In genomic region chr10:113087082-113088029, GRCh38 we compare ENCODE assay signal across 9 cellular contexts.
DNase-seq lines count a peak whose midpoint lies in the region; ATAC-seq and TF ChIP-seq lines count a peak whose summit lies in the region.
"Had no signal": no experiment of that assay in that cellular context is flagged by ENCODE, and none has a peak within 500 bp of the region (broad histone marks: within the 10 kb centered on the region; RNA-seq: fewer than 3 reads in every experiment).

No MANE protein-coding gene starts in this region.

- H3K9me3 ChIP-seq in body of pancreas (no peaks in the 10 kb centered on the region), uterus (no peaks in the 10 kb centered on the region)
- no peaks in the 10 kb centered on the region for H3K9me3 ChIP-seq in effector memory CD4-positive, alpha-beta T cell (ENCODE audit: control insufficient read depth, low read length)

- H3K27ac ChIP-seq in body of pancreas (peak overlapping the region in 3 of 4 donors; percentile 34 to 68 (median 65)), uterus (peak overlapping the region; percentile 64 to 72)
- H3K27ac ChIP-seq in effector memory CD4-positive, alpha-beta T cell (ENCODE audit: insufficient read depth, low read length, poor library complexity, severe bottlenecking): no peak overlapping the region
- H3K27ac ChIP-seq: 22Rv1 had no signal

- no peaks in the 10 kb centered on the region for H3K36me3 ChIP-seq in body of pancreas (replicated peaks in 1 of 2; ENCODE audit: insufficient read depth in 1 of 2, low read depth in 2 of 2)
- H3K36me3 ChIP-seq in uterus: no peaks in the 10 kb centered on the region
- H3K36me3 ChIP-seq in effector memory CD4-positive, alpha-beta T cell (ENCODE audit: control insufficient read depth, insufficient read depth, low read length): no peaks in the 10 kb centered on the region

- TF ChIP-seq POLR2A in body of pancreas (IDR thresholded peaks at IDR 0.05) (no peak), uterus (IDR thresholded peaks at IDR 0.05) (no peak)

- H3K4me3 ChIP-seq in body of pancreas (no peak overlapping the region), uterus (no peak overlapping the region)
- H3K4me3 ChIP-seq in effector memory CD4-positive, alpha-beta T cell (ENCODE audit: insufficient read depth, low read depth, low read length, poor library complexity, severe bottlenecking): no peak overlapping the region

- DNase-seq in DMS153 (lab: John Stamatoyannopoulos, UW) (peak; percentile 26), DMS153 treated with DMSO at 0.1 percent for 48 hours (lab: John Stamatoyannopoulos, UW; ENCODE audit: unreplicated experiment) (no peak), body of pancreas (peak; percentile 29 to 79 (median 56)), kidney glomerular epithelial cell (lab: John Stamatoyannopoulos, UW) (peak; percentile 98), uterus (peak; percentile 71 to 86), NCI-H1417 treated with DMSO at 0.1 percent for 48 hours (lab: John Stamatoyannopoulos, UW) (no peak)
- no peak for DNase-seq in effector memory CD4-positive, alpha-beta T cell
- no peak for DNase-seq in stimulated activated CD4-positive, alpha-beta T cell treated with anti-CD3 and anti-CD28 coated beads, Interleukin-2, amount 100 ng/mL, for 48 hours

- no peaks in the 10 kb centered on the region for H3K27me3 ChIP-seq in body of pancreas
- H3K27me3 ChIP-seq in uterus: no peaks in the 10 kb centered on the region
- no peaks in the 10 kb centered on the region for H3K27me3 ChIP-seq in effector memory CD4-positive, alpha-beta T cell (replicated peaks; ENCODE audit: control insufficient read depth, insufficient read depth, low read length, poor library complexity, severe bottlenecking)

- 57 to 75% methylated on average over 9 to 11 of the region's 11 CpGs for WGBS in body of pancreas, 2 donors

- peak; percentile 72 for ATAC-seq in body of pancreas

- TF ChIP-seq CTCF in body of pancreas (IDR thresholded peaks at IDR 0.05): no peak
- TF ChIP-seq CTCF in uterus (IDR thresholded peaks at IDR 0.05): no peak

- intact Hi-C loops in body of pancreas (cut with DNase I): no loop called here
- intact Hi-C loops in uterus (cut with DNase I; ENCODE audit: low total_unique reads): no loop called here

- H3K4me1 ChIP-seq in body of pancreas: peaks cover 31% of the 10 kb centered on the region
- H3K4me1 ChIP-seq in uterus: no peaks in the 10 kb centered on the region
- no peaks in the 10 kb centered on the region for H3K4me1 ChIP-seq in effector memory CD4-positive, alpha-beta T cell (ENCODE audit: control insufficient read depth, insufficient read depth, low read length, poor library complexity, severe bottlenecking)

Comparison
In these comparisons a context has a peak if more than half of its experiments do, and no peak if none do; other contexts are left out.
1. DNase-seq: peak in DMS153 (single experiment), body of pancreas (4 of 4), kidney glomerular epithelial cell (single experiment) and uterus (2 of 2); none in DMS153 treated with DMSO at 0.1 percent for 48 hours (single experiment), NCI-H1417 treated with DMSO at 0.1 percent for 48 hours (single experiment), effector memory CD4-positive, alpha-beta T cell (0 of 3) and stimulated activated CD4-positive, alpha-beta T cell treated with anti-CD3 and anti-CD28 coated beads, Interleukin-2, amount 100 ng/mL, for 48 hours (0 of 2).